In the genomic region with DNA sequence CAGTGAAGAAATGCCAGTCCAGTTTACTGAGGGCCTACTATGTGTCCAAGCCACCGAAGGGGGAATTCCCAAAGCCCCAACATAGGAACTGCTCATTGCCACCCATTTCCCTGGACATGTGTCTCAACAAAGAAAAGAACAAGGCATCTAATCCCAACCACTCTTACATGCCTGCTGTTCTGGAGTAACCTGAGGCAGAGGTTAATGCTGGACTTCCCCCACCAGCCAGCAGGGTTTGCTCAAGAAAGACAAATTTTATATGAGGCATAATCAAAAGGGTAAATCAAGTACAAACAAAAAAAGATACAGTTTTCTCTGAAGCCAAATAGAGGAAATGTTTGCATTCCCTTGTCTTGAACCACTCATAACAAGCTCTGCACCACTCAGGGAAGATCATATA, we compare ENCODE assay signal across 1 cellular context.
TF ChIP-seq lines count a peak whose summit lies in the region.

No MANE protein-coding gene starts in this region.

TF ChIP-seq in HepG2, 621 proteins besides CTCF, POLR2A, EP300 and RAD21:
- TF ChIP-seq ARHGAP35 (CRISPR knock-in tag; IDR thresholded peaks at IDR 0.05; ENCODE audit: borderline replicate concordance) = no peak
- no peak for TF ChIP-seq ZNF20 (CRISPR knock-in tag; IDR thresholded peaks at IDR 0.05)
- no peak for TF ChIP-seq ZNF839 (CRISPR knock-in tag; IDR thresholded peaks at IDR 0.05; ENCODE audit: borderline replicate concordance)
- TF ChIP-seq ZNF557 (CRISPR knock-in tag; IDR thresholded peaks at IDR 0.05) = no peak
- no peak for TF ChIP-seq RBAK (CRISPR knock-in tag; IDR thresholded peaks at IDR 0.05)
- TF ChIP-seq SRSF1 (optimal IDR thresholded peaks at IDR 0.05; ENCODE audit: low read depth, low read length) = no peak
- TF ChIP-seq FOXK2 (IDR thresholded peaks at IDR 0.05) = no peak
- TF ChIP-seq, protein P1, sequence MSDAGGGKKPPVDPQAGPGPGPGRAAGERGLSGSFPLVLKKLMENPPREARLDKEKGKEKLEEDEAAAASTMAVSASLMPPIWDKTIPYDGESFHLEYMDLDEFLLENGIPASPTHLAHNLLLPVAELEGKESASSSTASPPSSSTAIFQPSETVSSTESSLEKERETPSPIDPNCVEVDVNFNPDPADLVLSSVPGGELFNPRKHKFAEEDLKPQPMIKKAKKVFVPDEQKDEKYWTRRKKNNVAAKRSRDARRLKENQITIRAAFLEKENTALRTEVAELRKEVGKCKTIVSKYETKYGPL (CRISPR knock-in tag; IDR thresholded peaks at IDR 0.05) = no peak
- no peak for TF ChIP-seq CBFB (CRISPR knock-in tag; IDR thresholded peaks at IDR 0.05)
- no peak for TF ChIP-seq KMT2B (CRISPR knock-in tag; IDR thresholded peaks at IDR 0.05)
- TF ChIP-seq ZNF263 (CRISPR knock-in tag; IDR thresholded peaks at IDR 0.05) = no peak
- TF ChIP-seq HOXD1 (CRISPR knock-in tag; IDR thresholded peaks at IDR 0.05) = no peak
- no peak for TF ChIP-seq MBNL3 (CRISPR knock-in tag; conservative IDR thresholded peaks at IDR 0.05)
- no peak for TF ChIP-seq ZNF234 (CRISPR knock-in tag; conservative IDR thresholded peaks at IDR 0.05)
- TF ChIP-seq KAT8 (CRISPR knock-in tag; IDR thresholded peaks at IDR 0.05) = no peak
- TF ChIP-seq, protein P2, sequence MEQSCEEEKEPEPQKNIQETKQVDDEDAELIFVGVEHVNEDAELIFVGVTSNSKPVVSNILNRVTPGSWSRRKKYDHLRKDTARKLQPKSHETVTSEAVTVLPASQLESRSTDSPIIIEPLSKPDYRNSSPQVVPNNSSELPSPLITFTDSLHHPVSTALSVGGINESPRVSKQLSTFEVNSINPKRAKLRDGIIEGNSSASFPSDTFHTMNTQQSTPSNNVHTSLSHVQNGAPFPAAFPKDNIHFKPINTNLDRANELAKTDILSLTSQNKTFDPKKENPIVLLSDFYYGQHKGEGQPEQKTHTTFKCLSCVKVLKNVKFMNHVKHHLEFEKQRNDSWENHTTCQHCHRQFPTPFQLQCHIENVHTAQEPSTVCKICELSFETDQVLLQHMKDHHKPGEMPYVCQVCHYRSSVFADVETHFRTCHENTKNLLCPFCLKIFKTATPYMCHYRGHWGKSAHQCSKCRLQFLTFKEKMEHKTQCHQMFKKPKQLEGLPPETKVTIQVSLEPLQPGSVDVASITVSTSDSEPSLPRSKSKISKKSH (CRISPR knock-in tag; IDR thresholded peaks at IDR 0.05; ENCODE audit: borderline replicate concordance) = no peak
- no peak for TF ChIP-seq ZNF260 (CRISPR knock-in tag; IDR thresholded peaks at IDR 0.05; ENCODE audit: borderline replicate concordance, low read depth)
- TF ChIP-seq, protein P3, sequence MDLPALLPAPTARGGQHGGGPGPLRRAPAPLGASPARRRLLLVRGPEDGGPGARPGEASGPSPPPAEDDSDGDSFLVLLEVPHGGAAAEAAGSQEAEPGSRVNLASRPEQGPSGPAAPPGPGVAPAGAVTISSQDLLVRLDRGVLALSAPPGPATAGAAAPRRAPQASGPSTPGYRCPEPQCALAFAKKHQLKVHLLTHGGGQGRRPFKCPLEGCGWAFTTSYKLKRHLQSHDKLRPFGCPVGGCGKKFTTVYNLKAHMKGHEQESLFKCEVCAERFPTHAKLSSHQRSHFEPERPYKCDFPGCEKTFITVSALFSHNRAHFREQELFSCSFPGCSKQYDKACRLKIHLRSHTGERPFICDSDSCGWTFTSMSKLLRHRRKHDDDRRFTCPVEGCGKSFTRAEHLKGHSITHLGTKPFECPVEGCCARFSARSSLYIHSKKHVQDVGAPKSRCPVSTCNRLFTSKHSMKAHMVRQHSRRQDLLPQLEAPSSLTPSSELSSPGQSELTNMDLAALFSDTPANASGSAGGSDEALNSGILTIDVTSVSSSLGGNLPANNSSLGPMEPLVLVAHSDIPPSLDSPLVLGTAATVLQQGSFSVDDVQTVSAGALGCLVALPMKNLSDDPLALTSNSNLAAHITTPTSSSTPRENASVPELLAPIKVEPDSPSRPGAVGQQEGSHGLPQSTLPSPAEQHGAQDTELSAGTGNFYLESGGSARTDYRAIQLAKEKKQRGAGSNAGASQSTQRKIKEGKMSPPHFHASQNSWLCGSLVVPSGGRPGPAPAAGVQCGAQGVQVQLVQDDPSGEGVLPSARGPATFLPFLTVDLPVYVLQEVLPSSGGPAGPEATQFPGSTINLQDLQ (CRISPR knock-in tag; IDR thresholded peaks at IDR 0.05) = no peak
- TF ChIP-seq BHLHE40 (IDR thresholded peaks at IDR 0.05; ENCODE audit: low read length) = no peak
- TF ChIP-seq ZNF781 (CRISPR knock-in tag; IDR thresholded peaks at IDR 0.05; ENCODE audit: borderline replicate concordance, not compliant biosample characterization) = no peak
